In genomic region chr1:223508819-223509218, GRCh38 we compare ENCODE assay signal across 19 cellular contexts.
DNase-seq lines count a peak whose midpoint lies in the region; TF ChIP-seq lines count a peak whose summit lies in the region.
"Had no signal": no experiment of that assay in that cellular context is flagged by ENCODE, and none has a peak within 500 bp of the region (broad histone marks: within the 10 kb centered on the region; RNA-seq: fewer than 3 reads in every experiment).

No MANE protein-coding gene starts in this region.

- in situ Hi-C loops in GM13977 (cut with MboI; ENCODE audit: low pct_unique_long_range_greater_than_20kb, low sequenced_read_pairs, unreplicated experiment) = no loop called here

- H2BK120ac ChIP-seq in mesendoderm (ENCODE audit: low read depth, low read length) = no peak overlapping the region

- no peak overlapping the region for H2AFZ ChIP-seq in neural progenitor cell (replicated peaks)
- H2AFZ ChIP-seq: GM23248 had no signal

- peaks cover 5% of the 10 kb centered on the region for H3K27me3 Mint-ChIP-seq in neural progenitor cell (ENCODE audit: insufficient read depth, low read depth)
- H3K27me3 Mint-ChIP-seq in T-helper 2 cell treated with Interferon-gamma antibody and Interleukin-4, amounts not matched to agents 5 μg/mL and 100 μg/mL, for 36 hours (ENCODE audit: low read depth) = no peaks in the 10 kb centered on the region

- H3K4me3 ChIP-seq in WERI-Rb-1 (ENCODE audit: low read depth, low read length) (no peak overlapping the region), neural progenitor cell (no peak overlapping the region), mesendoderm (ENCODE audit: low read length) (no peak overlapping the region)
- H3K4me3 ChIP-seq: BLaER1, GM23248 had no signal

- no peaks in the 10 kb centered on the region for H3K36me3 Mint-ChIP-seq in neural progenitor cell
- no peaks in the 10 kb centered on the region for H3K36me3 Mint-ChIP-seq in T-helper 2 cell treated with Interferon-gamma antibody and Interleukin-4, amounts not matched to agents 5 μg/mL and 100 μg/mL, for 36 hours (ENCODE audit: low read depth)
- H3K36me3 Mint-ChIP-seq: CD8-positive, alpha-beta T cell had no signal

- H4K8ac ChIP-seq in mesendoderm (ENCODE audit: low read depth, low read length) = no peak overlapping the region

- H3K9me3 ChIP-seq in WERI-Rb-1 (ENCODE audit: severe bottlenecking) (no peaks in the 10 kb centered on the region), neural progenitor cell (ENCODE audit: low read depth) (no peaks in the 10 kb centered on the region)
- H3K9me3 ChIP-seq: Caco-2 had no signal

- peaks cover 7% of the 10 kb centered on the region for H3K9me3 Mint-ChIP-seq in neural progenitor cell
- peaks cover 7% of the 10 kb centered on the region for H3K9me3 Mint-ChIP-seq in T-helper 2 cell treated with Interferon-gamma antibody and Interleukin-4, amounts not matched to agents 5 μg/mL and 100 μg/mL, for 36 hours

- H2AK5ac ChIP-seq in mesendoderm (ENCODE audit: low read length) = no peak overlapping the region

- WGBS in mesendoderm (ENCODE audit: extremely low coverage, insufficient coverage, low lambda C conversion rate) = no CpG with 5 or more reads among the region's 7 CpGs

- no peaks in the 10 kb centered on the region for H3K79me2 ChIP-seq in neural progenitor cell (ENCODE audit: low read depth)
- H3K79me2 ChIP-seq in mesendoderm (ENCODE audit: control insufficient read depth, insufficient read depth, low read length) = no peaks in the 10 kb centered on the region

- no peaks in the 10 kb centered on the region for H4K20me1 ChIP-seq in neural progenitor cell (ENCODE audit: low read depth)
- H4K20me1 ChIP-seq: BLaER1 had no signal

- peaks cover 8% of the 10 kb centered on the region for H3K4me1 ChIP-seq in neural progenitor cell
- H3K4me1 ChIP-seq in mesendoderm (ENCODE audit: control insufficient read depth, low read depth, low read length) = no peaks in the 10 kb centered on the region
- H3K4me1 ChIP-seq: BLaER1, Caco-2 had no signal

- peak overlapping the region; percentile 21 for H3K27ac Mint-ChIP-seq in neural progenitor cell
- H3K27ac Mint-ChIP-seq in T-helper 2 cell treated with Interferon-gamma antibody and Interleukin-4, amounts not matched to agents 5 μg/mL and 100 μg/mL, for 36 hours = no peak overlapping the region
- H3K27ac Mint-ChIP-seq: B cell; CD8-positive, alpha-beta T cell had no signal

- no peak for TF ChIP-seq CTCF in WERI-Rb-1 (IDR thresholded peaks at IDR 0.05; ENCODE audit: low read depth, low read length)
- TF ChIP-seq CTCF in neural progenitor cell (IDR thresholded peaks at IDR 0.05) = no peak
- no peak for TF ChIP-seq CTCF in GM13977 (IDR thresholded peaks at IDR 0.05; ENCODE audit: extremely low read depth, insufficient read depth, missing control alignments)

- H3K9ac ChIP-seq in neural progenitor cell (no peak overlapping the region), mesendoderm (ENCODE audit: low read length) (no peak overlapping the region)
- H3K9ac ChIP-seq: BLaER1, GM23248 had no signal

- no peak overlapping the region for H2BK5ac ChIP-seq in mesendoderm (ENCODE audit: low read length)

- H4K5ac ChIP-seq in mesendoderm (ENCODE audit: low read length) = no peak overlapping the region

- no peak overlapping the region for H3K18ac ChIP-seq in mesendoderm (ENCODE audit: low read length)

- H3K27me3 ChIP-seq in WERI-Rb-1 (ENCODE audit: insufficient read depth, low read depth, severe bottlenecking) (no peaks in the 10 kb centered on the region), neural progenitor cell (no peaks in the 10 kb centered on the region), mesendoderm (ENCODE audit: insufficient read depth, low read length, poor library complexity) (no peaks in the 10 kb centered on the region)
- H3K27me3 ChIP-seq: BLaER1 had no signal

- peaks cover 3% of the 10 kb centered on the region for H3F3A ChIP-seq in neural progenitor cell (ENCODE audit: low read depth)

- no peak overlapping the region for H3K56ac ChIP-seq in mesendoderm (ENCODE audit: low read length)

- H3K36me3 ChIP-seq in WERI-Rb-1 (no peaks in the 10 kb centered on the region), neural progenitor cell (no peaks in the 10 kb centered on the region), mesendoderm (ENCODE audit: control insufficient read depth, insufficient read depth, low read length) (no peaks in the 10 kb centered on the region)
- H3K36me3 ChIP-seq: BLaER1 had no signal

- H3K4me1 Mint-ChIP-seq in neural progenitor cell = peaks cover 12% of the 10 kb centered on the region
- H3K4me1 Mint-ChIP-seq in T-helper 2 cell treated with Interferon-gamma antibody and Interleukin-4, amounts not matched to agents 5 μg/mL and 100 μg/mL, for 36 hours (ENCODE audit: low read depth) = no peaks in the 10 kb centered on the region
- H3K4me1 Mint-ChIP-seq: B cell had no signal

- H3K4me3 Mint-ChIP-seq in neural progenitor cell = no peak overlapping the region
- H3K4me3 Mint-ChIP-seq in T-helper 2 cell treated with Interferon-gamma antibody and Interleukin-4, amounts not matched to agents 5 μg/mL and 100 μg/mL, for 36 hours = no peak overlapping the region
- H3K4me3 Mint-ChIP-seq: B cell; CD4-positive, CD25-positive, alpha-beta regulatory T cell; CD8-positive, alpha-beta T cell had no signal

- no peak overlapping the region for H3K4ac ChIP-seq in mesendoderm (ENCODE audit: low read depth, low read length)

- H3K23ac ChIP-seq in mesendoderm (ENCODE audit: low read length) = no peak overlapping the region

- H3K27ac ChIP-seq in WERI-Rb-1 (no peak overlapping the region), neural progenitor cell (no peak overlapping the region), mesendoderm (ENCODE audit: low read depth, low read length) (no peak overlapping the region)
- H3K27ac ChIP-seq: 22Rv1, BLaER1, C4-2B, GM23248 had no signal

- peak; percentile 45 for DNase-seq in NCI-H2171 treated with DMSO at 0.1 percent for 48 hours (lab: John Stamatoyannopoulos, UW)
- no peak for DNase-seq in NCI-H2171 (lab: John Stamatoyannopoulos, UW)
- peak; percentile 13 for DNase-seq in WERI-Rb-1
- no peak for DNase-seq in neural progenitor cell (ENCODE audit: low spot score)
- DNase-seq in HCEC 1CT = no peak
- no peak for DNase-seq in mesendoderm
- DNase-seq in GM13977 (ENCODE audit: low spot score) = no peak
- DNase-seq in T-helper 2 cell treated with Interferon-gamma antibody and Interleukin-4, amounts not matched to agents 5 μg/mL and 100 μg/mL, for 36 hours (ENCODE audit: low spot score) = no peak
- DNase-seq: Caco-2; CD4-positive, CD25-positive, alpha-beta regulatory T cell; CD8-positive, alpha-beta T cell; DMS153; DND-41; GM23248; H7 had no signal

- H3K4me2 ChIP-seq in neural progenitor cell (no peak overlapping the region), mesendoderm (ENCODE audit: low read length) (no peak overlapping the region)
- H3K4me2 ChIP-seq: BLaER1 had no signal

- no peak overlapping the region for H2BK15ac ChIP-seq in mesendoderm (replicated peaks; ENCODE audit: low read depth)

- no peaks in the 10 kb centered on the region for H3K79me1 ChIP-seq in mesendoderm (ENCODE audit: low read length)

Comparison
In these comparisons a context has a peak if more than half of its experiments do, and no peak if none do; other contexts are left out.
1. DNase-seq: peak in NCI-H2171 treated with DMSO at 0.1 percent for 48 hours (single experiment) and WERI-Rb-1 (single experiment); none in NCI-H2171 (single experiment), neural progenitor cell (single experiment), HCEC 1CT (single experiment), mesendoderm (single experiment), GM13977 (single experiment) and T-helper 2 cell treated with Interferon-gamma antibody and Interleukin-4, amounts not matched to agents 5 μg/mL and 100 μg/mL, for 36 hours (single experiment).